ENCODE assay signal across 8 cellular contexts in the genomic region with DNA sequence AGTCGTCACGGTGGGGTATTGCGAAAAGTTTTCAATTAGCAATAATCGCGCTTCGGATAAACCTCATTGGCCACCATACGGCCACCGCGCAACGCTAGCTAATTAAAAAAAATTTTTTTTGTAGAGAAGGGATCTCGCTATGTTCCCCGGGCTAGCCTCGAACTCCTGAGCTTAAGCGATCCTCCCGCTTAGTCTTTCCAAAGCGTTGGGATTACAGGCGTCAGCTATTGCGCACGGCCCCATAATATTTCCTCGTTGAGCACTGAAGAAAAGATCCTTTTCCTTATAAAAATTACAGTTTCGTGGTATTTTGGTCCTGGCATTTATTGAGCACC. TPM values are rescaled to one million over a fixed set of nuclear protein-coding genes. Genes with fewer than 3 reads are reported as not detected.
A peak's percentile ranks its signal among the peaks of the same experiment; 100 is the strongest.
DNase-seq lines count a peak whose midpoint lies in the region; ATAC-seq lines count a peak whose summit lies in the region.

No MANE protein-coding gene starts in this region.

- peak overlapping the region; percentile 92 for H3K27ac ChIP-seq in caudate nucleus (ENCODE audit: low read depth, low read length)

- ATAC-seq in GM19455 (IDR thresholded peaks at IDR 0.05; ENCODE audit: unreplicated experiment) (no peak), GM18498 (IDR thresholded peaks at IDR 0.05; ENCODE audit: unreplicated experiment) (no peak)

- DNase-seq in ELF-1 (ENCODE audit: low read depth, low spot score), result peak; percentile 37
- DNase-seq in NCI-H1694 (lab: John Stamatoyannopoulos, UW), result peak; percentile 67
- DNase-seq in caudate nucleus (lab: John Stamatoyannopoulos, UW), result peak in 1 of 61 donors; percentile 41
- peak; percentile 47 for DNase-seq in myocyte (ENCODE audit: low read depth)
- no peak for DNase-seq in middle frontal gyrus (ENCODE audit: extremely low spot score, low spot score)
- no peak for DNase-seq in dedifferentiated amniotic fluid mesenchymal stem cell (ENCODE audit: extremely low spot score)

RNA-seq across cellular contexts. Expression of gene ACTR1B, which starts 0.8 kb away (rescaled TPM):
- 81.1 and 87.4 TPM in 2 replicates for total RNA-seq in myocyte
- 93.5 TPM for polyA plus RNA-seq in myocyte (2012)

RNA-seq across cellular contexts. Expression of gene C2orf92, which starts 4.9 kb away (rescaled TPM):
- total RNA-seq in myocyte, result 4.9 and 5.7 TPM in 2 replicates
- polyA plus RNA-seq in myocyte (2012), result 6.1 TPM

RNA-seq across cellular contexts. Expression of gene COX5B, which starts 18.7 kb away (rescaled TPM):
- total RNA-seq in myocyte, result 228 and 268 TPM in 2 replicates
- polyA plus RNA-seq in myocyte (2012), result 329 TPM

RNA-seq across cellular contexts. Expression of gene ZAP70, which starts 48.8 kb away (rescaled TPM):
- total RNA-seq in myocyte, result 2.2 and 2.3 TPM in 2 replicates
- polyA plus RNA-seq in myocyte (2012), result 0.90 TPM

Comparison
In these comparisons a context has a peak if more than half of its experiments do, and no peak if none do; other contexts are left out.
1. DNase-seq: peak in ELF-1 (single experiment), NCI-H1694 (single experiment) and myocyte (single experiment); none in middle frontal gyrus (single experiment) and dedifferentiated amniotic fluid mesenchymal stem cell (single experiment).